ENCODE assay signal across 1 cellular context in the genomic region with DNA sequence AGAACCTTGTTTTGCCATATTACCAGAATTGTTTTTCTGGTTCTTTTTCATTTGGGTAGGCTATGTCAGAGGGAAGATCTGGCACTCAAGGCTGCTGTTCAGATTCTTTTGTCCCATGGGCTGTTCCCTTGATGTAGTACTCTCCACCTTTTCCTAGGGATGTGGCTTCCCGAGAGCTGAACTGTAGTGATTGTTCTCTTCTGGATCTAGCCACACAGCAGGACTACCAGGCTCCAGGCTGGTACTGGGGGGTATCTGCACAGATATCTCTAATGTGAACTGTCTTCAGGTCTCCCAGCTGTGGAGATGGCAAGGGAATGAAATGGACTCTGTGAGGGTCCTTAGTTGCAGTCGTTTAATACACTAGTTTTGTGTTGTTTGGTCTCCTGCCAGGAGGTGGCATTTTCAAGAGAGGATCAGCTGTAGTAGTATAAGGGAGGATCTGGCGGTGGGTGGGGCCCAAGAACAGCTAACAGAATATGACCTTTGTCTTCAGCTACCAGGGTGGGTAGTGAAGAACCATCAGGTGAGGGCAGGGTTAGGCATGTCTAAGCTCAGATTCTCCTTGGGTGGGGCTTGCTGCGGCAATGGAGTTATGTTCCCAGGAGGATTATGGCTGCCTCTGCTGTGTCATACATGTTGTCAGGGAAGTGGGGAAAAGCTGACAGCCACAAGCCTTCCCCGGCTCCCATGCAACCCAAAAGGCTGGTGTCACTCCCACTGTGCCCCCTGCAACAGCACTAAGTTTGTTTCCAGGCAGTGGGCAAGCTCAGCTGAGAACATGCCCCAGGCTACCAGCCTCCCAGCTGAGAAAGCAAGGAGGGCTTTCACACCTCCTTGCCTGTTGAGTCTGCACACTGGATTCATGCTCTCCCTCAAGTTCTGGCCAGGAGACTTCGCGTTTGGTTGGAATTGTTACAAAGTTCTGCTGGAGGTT.
TF ChIP-seq lines count a peak whose summit lies in the region.

No MANE protein-coding gene starts in this region.

TF ChIP-seq in WTC11, 78 proteins besides CTCF, POLR2A, EP300 and RAD21 (continued from another document):
- no peak for TF ChIP-seq JAZF1 (CRISPR knock-in tag; IDR thresholded peaks at IDR 0.05)
- no peak for TF ChIP-seq ZNF671 (CRISPR knock-in tag; IDR thresholded peaks at IDR 0.05)
- TF ChIP-seq, protein P1, sequence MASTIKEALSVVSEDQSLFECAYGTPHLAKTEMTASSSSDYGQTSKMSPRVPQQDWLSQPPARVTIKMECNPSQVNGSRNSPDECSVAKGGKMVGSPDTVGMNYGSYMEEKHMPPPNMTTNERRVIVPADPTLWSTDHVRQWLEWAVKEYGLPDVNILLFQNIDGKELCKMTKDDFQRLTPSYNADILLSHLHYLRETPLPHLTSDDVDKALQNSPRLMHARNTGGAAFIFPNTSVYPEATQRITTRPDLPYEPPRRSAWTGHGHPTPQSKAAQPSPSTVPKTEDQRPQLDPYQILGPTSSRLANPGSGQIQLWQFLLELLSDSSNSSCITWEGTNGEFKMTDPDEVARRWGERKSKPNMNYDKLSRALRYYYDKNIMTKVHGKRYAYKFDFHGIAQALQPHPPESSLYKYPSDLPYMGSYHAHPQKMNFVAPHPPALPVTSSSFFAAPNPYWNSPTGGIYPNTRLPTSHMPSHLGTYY (CRISPR knock-in tag; IDR thresholded peaks at IDR 0.05): no peak
- TF ChIP-seq, protein P2, sequence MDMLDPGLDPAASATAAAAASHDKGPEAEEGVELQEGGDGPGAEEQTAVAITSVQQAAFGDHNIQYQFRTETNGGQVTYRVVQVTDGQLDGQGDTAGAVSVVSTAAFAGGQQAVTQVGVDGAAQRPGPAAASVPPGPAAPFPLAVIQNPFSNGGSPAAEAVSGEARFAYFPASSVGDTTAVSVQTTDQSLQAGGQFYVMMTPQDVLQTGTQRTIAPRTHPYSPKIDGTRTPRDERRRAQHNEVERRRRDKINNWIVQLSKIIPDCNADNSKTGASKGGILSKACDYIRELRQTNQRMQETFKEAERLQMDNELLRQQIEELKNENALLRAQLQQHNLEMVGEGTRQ (CRISPR knock-in tag; IDR thresholded peaks at IDR 0.05): no peak
- TF ChIP-seq ZNF121 (CRISPR knock-in tag; IDR thresholded peaks at IDR 0.05): no peak
- TF ChIP-seq RORB (CRISPR knock-in tag; IDR thresholded peaks at IDR 0.05): no peak
- TF ChIP-seq HMGA2 (CRISPR knock-in tag; IDR thresholded peaks at IDR 0.05): no peak
- no peak for TF ChIP-seq FOXK1 (CRISPR knock-in tag; IDR thresholded peaks at IDR 0.05)
- TF ChIP-seq, protein P3, sequence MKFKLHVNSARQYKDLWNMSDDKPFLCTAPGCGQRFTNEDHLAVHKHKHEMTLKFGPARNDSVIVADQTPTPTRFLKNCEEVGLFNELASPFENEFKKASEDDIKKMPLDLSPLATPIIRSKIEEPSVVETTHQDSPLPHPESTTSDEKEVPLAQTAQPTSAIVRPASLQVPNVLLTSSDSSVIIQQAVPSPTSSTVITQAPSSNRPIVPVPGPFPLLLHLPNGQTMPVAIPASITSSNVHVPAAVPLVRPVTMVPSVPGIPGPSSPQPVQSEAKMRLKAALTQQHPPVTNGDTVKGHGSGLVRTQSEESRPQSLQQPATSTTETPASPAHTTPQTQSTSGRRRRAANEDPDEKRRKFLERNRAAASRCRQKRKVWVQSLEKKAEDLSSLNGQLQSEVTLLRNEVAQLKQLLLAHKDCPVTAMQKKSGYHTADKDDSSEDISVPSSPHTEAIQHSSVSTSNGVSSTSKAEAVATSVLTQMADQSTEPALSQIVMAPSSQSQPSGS (CRISPR knock-in tag; IDR thresholded peaks at IDR 0.05; ENCODE audit: borderline replicate concordance, low read depth): no peak
- TF ChIP-seq NR2C2 (CRISPR knock-in tag; IDR thresholded peaks at IDR 0.05): no peak
- TF ChIP-seq, protein P4, sequence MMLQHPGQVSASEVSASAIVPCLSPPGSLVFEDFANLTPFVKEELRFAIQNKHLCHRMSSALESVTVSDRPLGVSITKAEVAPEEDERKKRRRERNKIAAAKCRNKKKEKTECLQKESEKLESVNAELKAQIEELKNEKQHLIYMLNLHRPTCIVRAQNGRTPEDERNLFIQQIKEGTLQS (CRISPR knock-in tag; conservative IDR thresholded peaks at IDR 0.05): no peak
- TF ChIP-seq ZNF219 (CRISPR knock-in tag; IDR thresholded peaks at IDR 0.05; ENCODE audit: borderline replicate concordance): no peak
- TF ChIP-seq, protein P5, sequence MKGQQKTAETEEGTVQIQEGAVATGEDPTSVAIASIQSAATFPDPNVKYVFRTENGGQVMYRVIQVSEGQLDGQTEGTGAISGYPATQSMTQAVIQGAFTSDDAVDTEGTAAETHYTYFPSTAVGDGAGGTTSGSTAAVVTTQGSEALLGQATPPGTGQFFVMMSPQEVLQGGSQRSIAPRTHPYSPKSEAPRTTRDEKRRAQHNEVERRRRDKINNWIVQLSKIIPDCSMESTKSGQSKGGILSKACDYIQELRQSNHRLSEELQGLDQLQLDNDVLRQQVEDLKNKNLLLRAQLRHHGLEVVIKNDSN (CRISPR knock-in tag; IDR thresholded peaks at IDR 0.05): no peak
- no peak for TF ChIP-seq PRDM15 (CRISPR knock-in tag; IDR thresholded peaks at IDR 0.05)
- no peak for TF ChIP-seq ETV6 (CRISPR knock-in tag; IDR thresholded peaks at IDR 0.05)
- TF ChIP-seq, protein P6, sequence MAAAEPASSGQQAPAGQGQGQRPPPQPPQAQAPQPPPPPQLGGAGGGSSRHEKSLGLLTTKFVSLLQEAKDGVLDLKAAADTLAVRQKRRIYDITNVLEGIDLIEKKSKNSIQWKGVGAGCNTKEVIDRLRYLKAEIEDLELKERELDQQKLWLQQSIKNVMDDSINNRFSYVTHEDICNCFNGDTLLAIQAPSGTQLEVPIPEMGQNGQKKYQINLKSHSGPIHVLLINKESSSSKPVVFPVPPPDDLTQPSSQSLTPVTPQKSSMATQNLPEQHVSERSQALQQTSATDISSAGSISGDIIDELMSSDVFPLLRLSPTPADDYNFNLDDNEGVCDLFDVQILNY (CRISPR knock-in tag; IDR thresholded peaks at IDR 0.05): no peak
- no peak for TF ChIP-seq CREB1 (CRISPR knock-in tag; IDR thresholded peaks at IDR 0.05)
TF ChIP-seq in WTC11: peak in this region for 0.
